1 cellular context compared by ENCODE assay signal in the genomic region with DNA sequence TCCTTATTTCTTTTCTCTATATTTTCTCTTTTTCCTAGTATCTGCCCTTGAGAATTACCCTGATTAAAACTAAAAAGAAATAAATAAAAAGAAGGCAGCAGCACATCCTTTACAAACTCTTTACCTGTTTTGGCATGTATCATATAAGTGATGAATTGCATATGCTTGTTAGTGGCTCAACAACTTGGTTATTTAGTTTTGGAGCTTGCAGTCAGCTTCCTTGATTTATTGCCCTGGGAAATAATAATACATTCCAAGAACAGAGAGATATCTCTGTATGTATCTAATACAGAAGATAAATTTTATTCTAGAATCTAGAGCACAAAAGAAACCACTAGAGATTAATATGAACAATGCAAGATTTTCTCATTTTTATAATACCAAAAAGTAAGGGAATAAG.
TF ChIP-seq lines count a peak whose summit lies in the region.

No MANE protein-coding gene starts in this region.

TF ChIP-seq in GM12878, 131 proteins besides CTCF, POLR2A, EP300 and RAD21 (continued from another document):
- no peak for TF ChIP-seq SMC3 (IDR thresholded peaks at IDR 0.05; ENCODE audit: borderline replicate concordance, low read length)
